Comparison of ENCODE assay signal across 8 cellular contexts in genomic region chr2:202378001-202378400, GRCh38. TPM values are rescaled to one million over a fixed set of nuclear protein-coding genes. Genes with fewer than 3 reads are reported as not detected.
DNase-seq lines count a peak whose midpoint lies in the region; ATAC-seq and TF ChIP-seq lines count a peak whose summit lies in the region.

No MANE protein-coding gene starts in this region.

- no peak for ATAC-seq in HG02981 (IDR thresholded peaks at IDR 0.05; ENCODE audit: unreplicated experiment)

- intact Hi-C loops in breast epithelium (cut with DNase I; ENCODE audit: low total_unique reads), result no loop called here

- H3K9me3 ChIP-seq in HEK293 (ENCODE audit: control insufficient read depth, insufficient read depth, low read depth, low read length), result no peaks in the 10 kb centered on the region
- no peaks in the 10 kb centered on the region for H3K9me3 ChIP-seq in breast epithelium
- H3K9me3 ChIP-seq in mucosa of rectum (ENCODE audit: control insufficient read depth in 2 of 2, low read length in 2 of 2), result no peaks in the 10 kb centered on the region

- POLR2A ChIA-PET in HEK293 (lab: Yijun Ruan, JAX), result interaction anchor here (0.6 kb wide), 1 partner anchor 11 kb away, joined by 4 read pairs; no protein-coding TSS in a partner anchor

- no peaks in the 10 kb centered on the region for H3K36me3 ChIP-seq in ACC112 (ENCODE audit: insufficient read depth, low read length)
- no peaks in the 10 kb centered on the region; a peak in 1 of 3 replicates for H3K36me3 ChIP-seq in HEK293 (ENCODE audit: control insufficient read depth in 2 of 2, insufficient read depth in 1 of 2, low read length in 2 of 2)
- no peaks in the 10 kb centered on the region for H3K36me3 ChIP-seq in breast epithelium
- no peaks in the 10 kb centered on the region for H3K36me3 ChIP-seq in mucosa of rectum (ENCODE audit: control insufficient read depth in 2 of 2, insufficient read depth in 2 of 2, low read length in 2 of 2)

- TF ChIP-seq CTCF in HEK293 (tag by site-specific recombination; IDR thresholded peaks at IDR 0.05), result no peak
- TF ChIP-seq CTCF in breast epithelium (IDR thresholded peaks at IDR 0.05), result no peak

- H3K4me3 ChIP-seq in ACC112 (ENCODE audit: low read depth, low read length) (peak overlapping the region; percentile 90), HEK293 (ENCODE audit: low read depth, low read length) (peak overlapping the region; percentile 99), breast epithelium (peak overlapping the region; percentile 82 to 94 (median 91)), mucosa of rectum (ENCODE audit: low read length in 2 of 2) (peak overlapping the region; percentile 93 to 96)

- H3K9ac ChIP-seq in mucosa of rectum (ENCODE audit: low read depth in 1 of 2, low read length in 2 of 2), result peak overlapping the region; percentile 27 to 93

- no peak overlapping the region for H2AFZ ChIP-seq in ACC112 (ENCODE audit: low read length, unreplicated experiment)

- CTCF ChIA-PET in HEK293 (lab: Yijun Ruan, JAX), result no interaction called here

- H3K27ac ChIP-seq in ACC112 (ENCODE audit: low read depth, low read length), result peak overlapping the region; percentile 92
- H3K27ac ChIP-seq in HEK293 (ENCODE audit: extremely low read depth, low read depth, low read length), result no peak overlapping the region; the same call in 1 of the 2 replicates
- no peak overlapping the region for H3K27ac ChIP-seq in breast epithelium
- peak overlapping the region in 1 of 2 donors; percentile 29 for H3K27ac ChIP-seq in mucosa of rectum (ENCODE audit: low read depth in 2 of 2, low read length in 2 of 2)

- TF ChIP-seq POLR2A in breast epithelium (IDR thresholded peaks at IDR 0.05), result no peak

- H3K4me1 ChIP-seq in ACC112 (ENCODE audit: control insufficient read depth, insufficient read depth, low read length, unreplicated experiment) (peaks cover 3% of the 10 kb centered on the region), HEK293 (ENCODE audit: control insufficient read depth, insufficient read depth, low read length) (peaks cover 11% of the 10 kb centered on the region; the same call in 1 of the 2 replicates), breast epithelium (no peaks in the 10 kb centered on the region), mucosa of rectum (ENCODE audit: control insufficient read depth in 2 of 2, insufficient read depth in 2 of 2, low read length in 2 of 2) (peaks cover 11 to 12% of the 10 kb centered on the region in 2 donors)

- DNase-seq in breast epithelium (ENCODE audit: low spot score in 2 of 2) (no peak), NCI-H2029 (lab: John Stamatoyannopoulos, UW) (no peak), HuH-7 (ENCODE audit: low spot score) (no peak), anterior cingulate cortex (lab: John Stamatoyannopoulos, UW) (no peak)

- peaks cover 64% of the 10 kb centered on the region for H3K79me2 ChIP-seq in ACC112 (ENCODE audit: control insufficient read depth, insufficient read depth, low read length, unreplicated experiment)

- H3K27me3 ChIP-seq in ACC112 (ENCODE audit: insufficient read depth, low read length), result no peaks in the 10 kb centered on the region
- no peaks in the 10 kb centered on the region for H3K27me3 ChIP-seq in breast epithelium
- no peaks in the 10 kb centered on the region for H3K27me3 ChIP-seq in mucosa of rectum (ENCODE audit: control insufficient read depth in 2 of 2, insufficient read depth in 2 of 2, low read length in 2 of 2)

TF ChIP-seq in HEK293, 187 proteins besides CTCF, POLR2A, EP300 and RAD21:
- TF ChIP-seq PRDM10 (tag by site-specific recombination; IDR thresholded peaks at IDR 0.05) (no peak), ZSCAN18 (tag by site-specific recombination; IDR thresholded peaks at IDR 0.05) (no peak), ZNF670 (tag by site-specific recombination; IDR thresholded peaks at IDR 0.05; ENCODE audit: low read depth) (no peak), ZNF10 (tag by site-specific recombination; IDR thresholded peaks at IDR 0.05) (no peak), GLIS1 (tag by site-specific recombination; IDR thresholded peaks at IDR 0.05) (no peak), TRIM28 (IDR thresholded peaks at IDR 0.05; ENCODE audit: borderline replicate concordance, low read length) (no peak), ZNF26 (tag by site-specific recombination; IDR thresholded peaks at IDR 0.05) (no peak), ZNF529 (tag by site-specific recombination; IDR thresholded peaks at IDR 0.05; ENCODE audit: insufficient replicate concordance) (no peak)

RNA-seq across cellular contexts. Expression of gene BMPR2, which starts 1.9 kb away (rescaled TPM):
- total RNA-seq in breast epithelium, result 10 to 100 TPM; 48.8 to 70.4 (median 63.2) TPM
